Comparison of ENCODE assay signal across 24 cellular contexts in genomic region chr4:77613267-77613666, GRCh38. TPM values are rescaled to one million over a fixed set of nuclear protein-coding genes. Genes with fewer than 3 reads are reported as not detected.
DNase-seq lines count a peak whose midpoint lies in the region; ATAC-seq, FAIRE-seq and TF ChIP-seq lines count a peak whose summit lies in the region.
"Had no signal": no experiment of that assay in that cellular context is flagged by ENCODE, and none has a peak within 500 bp of the region (broad histone marks: within the 10 kb centered on the region; RNA-seq: fewer than 3 reads in every experiment).

No MANE protein-coding gene starts in this region.

- no peak overlapping the region for H4K8ac ChIP-seq in neuronal stem cell (ENCODE audit: low read depth, low read length)

- no peak overlapping the region for H2BK120ac ChIP-seq in neuronal stem cell (ENCODE audit: low read depth, low read length)

- H3K4me3 ChIP-seq in BLaER1 (no peak overlapping the region), OCI-LY3 (ENCODE audit: low read length) (no peak overlapping the region), heart left ventricle (peak overlapping the region in 6 of 12 donors; percentile 4 to 43 (median 29)), neuronal stem cell (ENCODE audit: low read length in 2 of 2) (no peak overlapping the region)
- H3K4me3 ChIP-seq: A549, Peyer's patch had no signal

- H4K20me1 ChIP-seq in BLaER1 (no peaks in the 10 kb centered on the region), OCI-LY3 (ENCODE audit: insufficient read depth, low read length) (no peaks in the 10 kb centered on the region)

- H2BK5ac ChIP-seq in neuronal stem cell (ENCODE audit: low read length) = no peak overlapping the region

- no peak overlapping the region for H3K4ac ChIP-seq in neuronal stem cell (ENCODE audit: low read length)

- no peak overlapping the region for H4K91ac ChIP-seq in neuronal stem cell (ENCODE audit: low read depth, low read length, poor library complexity)

- H3K4me1 ChIP-seq in BLaER1 = peaks cover 13% of the 10 kb centered on the region
- H3K4me1 ChIP-seq in OCI-LY3 (ENCODE audit: low read length) = peaks cover 25% of the 10 kb centered on the region
- H3K4me1 ChIP-seq in heart left ventricle = peaks cover 0 to 3% (median 0%) of the 10 kb centered on the region in 12 donors
- no peaks in the 10 kb centered on the region for H3K4me1 ChIP-seq in neuronal stem cell (ENCODE audit: control insufficient read depth in 2 of 2, insufficient read depth in 1 of 2, low read depth in 1 of 2, low read length in 2 of 2)
- H3K4me1 ChIP-seq: A549, Peyer's patch had no signal

- TF ChIP-seq POLR2A in heart left ventricle (IDR thresholded peaks at IDR 0.05) = no peak
- TF ChIP-seq POLR2A in GM12892 (IDR thresholded peaks at IDR 0.05; ENCODE audit: low read depth, low read length) = no peak

- no peak overlapping the region for H2BK15ac ChIP-seq in neuronal stem cell (ENCODE audit: low read length)

- no peaks in the 10 kb centered on the region for H3K27me3 ChIP-seq in BLaER1
- no peaks in the 10 kb centered on the region for H3K27me3 ChIP-seq in OCI-LY3 (ENCODE audit: low read depth, low read length)
- H3K27me3 ChIP-seq in heart left ventricle = peaks cover 0 to 3% (median 0%) of the 10 kb centered on the region in 9 donors
- H3K27me3 ChIP-seq in neuronal stem cell (ENCODE audit: control insufficient read depth in 3 of 3, insufficient read depth in 3 of 3, low read depth in 1 of 3, low read length in 3 of 3) = no peaks in the 10 kb centered on the region
- H3K27me3 ChIP-seq: Peyer's patch had no signal

- H2AFZ ChIP-seq in OCI-LY3 (ENCODE audit: low read depth, low read length) (no peak overlapping the region), neuronal stem cell (ENCODE audit: low read length) (peak overlapping the region; percentile 9)

- no peak overlapping the region for H2BK12ac ChIP-seq in neuronal stem cell (ENCODE audit: low read length)

- peak; percentile 61 to 96 (median 88) for ATAC-seq in heart left ventricle
- ATAC-seq: A549, SK-N-SH treated with all-trans-retinoic acid at 6 μM for 48 hours had no signal

- peak in 4 of 5 donors; percentile 55 to 68 (median 62) for DNase-seq in heart left ventricle
- no peak for DNase-seq in neuronal stem cell (ENCODE audit: low spot score)
- DNase-seq in retina = no peak
- no peak for DNase-seq in NCI-H146 treated with DMSO at 0.1 percent for 48 hours (lab: John Stamatoyannopoulos, UW; ENCODE audit: unreplicated experiment)
- DNase-seq in SK-N-DZ (ENCODE audit: low spot score) = no peak
- no peak for DNase-seq in GM12892 (ENCODE audit: insufficient read length)
- DNase-seq: C1 segment of cervical spinal cord, DMS79 treated with DMSO at 0.1 percent for 48 hours, H7, NCI-H1436, NCI-H2029, NCI-H2171, NCI-H446, NCI-H526 treated with DMSO at 0.1 percent for 48 hours, Peyer's patch, SHP77 had no signal

- H3K18ac ChIP-seq in neuronal stem cell (ENCODE audit: low read length) = no peak overlapping the region

- intact Hi-C loops in heart left ventricle (cut with DNase I) = no loop called here

- WGBS in heart left ventricle, 4 donors = 30 to 54% (median 50%) methylated on average over 7 of the region's 7 CpGs
- WGBS in neuronal stem cell (ENCODE audit: extremely low coverage in 2 of 2, insufficient read length in 2 of 2, insufficient replicate concordance in 1 of 2), 2 donors = no CpG with 5 or more reads among the region's 7 CpGs

- H3K79me1 ChIP-seq in neuronal stem cell (ENCODE audit: low read depth, low read length) = no peaks in the 10 kb centered on the region

- H3K9ac ChIP-seq in BLaER1 (no peak overlapping the region), OCI-LY3 (ENCODE audit: low read length) (no peak overlapping the region), neuronal stem cell (ENCODE audit: low read depth, low read length, poor library complexity) (no peak overlapping the region)
- H3K9ac ChIP-seq: KMS-11 had no signal

- peak overlapping the region; percentile 16; the same call in 1 of the 2 replicates for H3K27ac ChIP-seq in BLaER1
- peak overlapping the region; percentile 31; the same call in 1 of the 2 replicates for H3K27ac ChIP-seq in OCI-LY3 (ENCODE audit: low read length)
- peak overlapping the region in 1 of 12 donors; percentile 24 for H3K27ac ChIP-seq in heart left ventricle
- no peak overlapping the region for H3K27ac ChIP-seq in neuronal stem cell (replicated peaks; ENCODE audit: low read length)
- H3K27ac ChIP-seq: A549, HL-60, KMS-11, Peyer's patch had no signal

- no peaks in the 10 kb centered on the region for H3K79me2 ChIP-seq in OCI-LY3 (ENCODE audit: low read length)

- H3K14ac ChIP-seq in neuronal stem cell (ENCODE audit: low read length) = peak overlapping the region; percentile 77

- no peaks in the 10 kb centered on the region for H3K9me3 ChIP-seq in BLaER1
- H3K9me3 ChIP-seq in OCI-LY3 (ENCODE audit: insufficient read depth, low read length) = no peaks in the 10 kb centered on the region
- no peaks in the 10 kb centered on the region for H3K9me3 ChIP-seq in heart left ventricle
- no peaks in the 10 kb centered on the region for H3K9me3 ChIP-seq in neuronal stem cell (replicated peaks in 1 of 2; ENCODE audit: control insufficient read depth in 2 of 2, insufficient read depth in 1 of 2, low read depth in 1 of 2, low read length in 2 of 2)
- H3K9me3 ChIP-seq: A549, Peyer's patch had no signal

- no peak overlapping the region for H3K23ac ChIP-seq in neuronal stem cell (ENCODE audit: low read depth, low read length, poor library complexity)

- H3K4me2 ChIP-seq in BLaER1 = peak overlapping the region; percentile 64
- H3K4me2 ChIP-seq in OCI-LY3 (ENCODE audit: low read length) = no peak overlapping the region
- no peak overlapping the region for H3K4me2 ChIP-seq in neuronal stem cell (ENCODE audit: insufficient read depth, low read length, poor library complexity, severe bottlenecking)
- H3K4me2 ChIP-seq: A549, KMS-11 had no signal

- no peak overlapping the region for H2AK5ac ChIP-seq in neuronal stem cell (ENCODE audit: low read depth, low read length)

- FAIRE-seq in GM12892 (lab: Jason Lieb, UNC) = no peak
- FAIRE-seq: A549 had no signal

- H3K36me3 ChIP-seq in BLaER1 = no peaks in the 10 kb centered on the region
- H3K36me3 ChIP-seq in OCI-LY3 (replicated peaks; ENCODE audit: low read depth, low read length) = peaks cover 24% of the 10 kb centered on the region
- H3K36me3 ChIP-seq in heart left ventricle = no peaks in the 10 kb centered on the region
- no peaks in the 10 kb centered on the region for H3K36me3 ChIP-seq in neuronal stem cell (replicated peaks in 1 of 2; ENCODE audit: control insufficient read depth in 2 of 2, insufficient read depth in 2 of 2, low read length in 2 of 2)
- H3K36me3 ChIP-seq: Peyer's patch had no signal

- TF ChIP-seq CTCF in OCI-LY3 (IDR thresholded peaks at IDR 0.05; ENCODE audit: low read depth, low read length) = no peak
- no peak for TF ChIP-seq CTCF in heart left ventricle (IDR thresholded peaks at IDR 0.05)

RNA-seq across cellular contexts. Expression of gene CXCL13, which starts 7.6 kb away (rescaled TPM):
- total RNA-seq in heart left ventricle = under 1 TPM in 1 of 9 donors, not detected in 8; 0.24 TPM
- not detected for polyA plus RNA-seq in heart left ventricle
- polyA plus RNA-seq in neuronal stem cell (2013, experiment 1 of 2) = 0.07 TPM
- polyA plus RNA-seq in neuronal stem cell (2013, experiment 2 of 2) = 0.07 TPM
- polyA plus RNA-seq in SK-N-DZ (2014; cell fraction: cytosol; rRNA removed) = not detected in 2 replicates
- not detected in 2 replicates for polyA plus RNA-seq in SK-N-DZ (2014; cell fraction: nucleus; rRNA removed)
- 0.66 TPM for polyA plus RNA-seq in GM12892 (2012; ENCODE audit: missing spikeins)
- total RNA-seq: H7, HT1080, M059J had no signal
- polyA plus RNA-seq: A549 had no signal

Comparison
In these comparisons a context has a peak if more than half of its experiments do, and no peak if none do; other contexts are left out.
1. DNase-seq: peak in heart left ventricle (4 of 5); none in neuronal stem cell (single experiment), retina (single experiment), NCI-H146 treated with DMSO at 0.1 percent for 48 hours (single experiment), SK-N-DZ (single experiment) and GM12892 (single experiment).